Comparison of ENCODE assay signal across 8 cellular contexts in the genomic region with DNA sequence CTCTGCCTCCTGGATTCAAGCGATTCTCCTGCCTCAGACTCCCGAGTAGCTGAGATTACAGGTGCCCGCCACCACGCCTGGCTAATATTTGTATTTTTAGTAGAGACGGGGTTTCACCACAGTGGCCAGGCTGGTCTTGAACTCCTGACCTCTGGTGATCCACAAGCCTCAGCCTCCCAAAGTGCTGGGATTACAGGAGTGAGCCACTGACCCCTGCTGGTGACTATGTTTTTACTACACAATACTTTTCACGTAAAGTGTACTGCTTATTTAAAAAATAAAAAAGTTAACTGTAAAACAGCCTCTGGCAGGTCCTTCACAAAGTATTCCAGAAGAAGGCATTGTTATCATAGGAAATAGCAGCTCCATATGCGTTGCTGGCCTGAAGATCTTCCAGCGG.
DNase-seq lines count a peak whose midpoint lies in the region; ATAC-seq, FAIRE-seq and TF ChIP-seq lines count a peak whose summit lies in the region.
"Not testable (repeated sequence)": the region's sequence is repeated elsewhere in the genome, so short reads cannot be mapped to it uniquely, and the experiment has no call there.

No MANE protein-coding gene starts in this region.

- not testable (repeated sequence) for FAIRE-seq in A549 (lab: Jason Lieb, UNC); H1 (lab: Jason Lieb, UNC)

- H2BK20ac ChIP-seq in H1 (ENCODE audit: low read length), result not testable (repeated sequence)

- not testable (repeated sequence) for H4K20me1 ChIP-seq in KMS-11 (ENCODE audit: insufficient read depth); H1 (replicated peaks in 1 of 2; ENCODE audit: control insufficient read depth in 1 of 2, insufficient read depth in 2 of 2, low read length in 2 of 2); osteoblast (ENCODE audit: insufficient read depth, low read length)

- H3K4me1 ChIP-seq in A549; KMS-11 (ENCODE audit: low read depth, poor library complexity, severe bottlenecking); NT2/D1 (ENCODE audit: insufficient read depth, insufficient read length); H1 (replicated peaks in 1 of 4; ENCODE audit: control insufficient read depth in 3 of 4, insufficient read depth in 4 of 4, low read length in 3 of 4); cardiac muscle cell (ENCODE audit: low read depth); osteoblast (ENCODE audit: insufficient read depth, low read length): not testable (repeated sequence)

- H3K18ac ChIP-seq in H1 (ENCODE audit: extremely low read depth, low read length), result not testable (repeated sequence)

- not testable (repeated sequence) for H3K56ac ChIP-seq in H1 (replicated peaks; ENCODE audit: insufficient read length, low read depth, low read length)

- not testable (repeated sequence) for H3K27ac ChIP-seq in A549; KMS-11; VCaP; H1 (ENCODE audit: low read depth, low read length); cardiac muscle cell; osteoblast (ENCODE audit: low read depth, low read length)

- H3K14ac ChIP-seq in H1 (ENCODE audit: insufficient read length), result not testable (repeated sequence)

- not testable (repeated sequence) for H3K4me3 ChIP-seq in A549; KMS-11 (IDR thresholded peaks at IDR 0.05; ENCODE audit: insufficient read depth, low read depth, low read length); NT2/D1 (ENCODE audit: insufficient read length, low read depth); H1 (ENCODE audit: extremely low read depth in 1 of 4, insufficient read depth in 2 of 4, low read depth in 3 of 4, low read length in 4 of 4); cardiac muscle cell; osteoblast (ENCODE audit: insufficient read depth, low read length)

- not testable (repeated sequence) for H4K91ac ChIP-seq in H1 (replicated peaks; ENCODE audit: insufficient read length, low read length)

- not testable (repeated sequence) for H2BK15ac ChIP-seq in H1 (ENCODE audit: low read length)

- H3K36me3 ChIP-seq in KMS-11 (ENCODE audit: insufficient read depth); NT2/D1 (ENCODE audit: insufficient read depth, insufficient read length, low read length); H1 (ENCODE audit: control insufficient read depth in 2 of 4, insufficient read depth in 4 of 4, low read length in 3 of 4); cardiac muscle cell; osteoblast (ENCODE audit: insufficient read depth, low read length): not testable (repeated sequence)

- H4K8ac ChIP-seq in H1 (ENCODE audit: extremely low read depth, insufficient read depth, low read length), result not testable (repeated sequence)

- WGBS in A549 (ENCODE audit: missing lambda C conversion rate), result 95% methylated on average over 8 of the region's 8 CpGs
- WGBS in H1 (ENCODE audit: extremely low coverage in 1 of 2, insufficient coverage in 1 of 2, insufficient read length in 1 of 2, insufficient replicate concordance in 2 of 2, low coverage in 1 of 2, low lambda C conversion rate in 2 of 2, missing lambda C conversion rate in 1 of 2), 2 experiments, result 82% methylated on average over 8 of the region's 8 CpGs; no CpG with 5 or more reads in 1 of the 2 experiments

- not testable (repeated sequence) for H2AK5ac ChIP-seq in H1 (ENCODE audit: low read depth, low read length)

- POLR2A ChIA-PET in A549 (lab: Yijun Ruan, JAX); H1 (lab: Charles Lee; ENCODE audit: partially characterized antibody): not testable (repeated sequence)

- H2BK5ac ChIP-seq in H1 (ENCODE audit: low read depth, low read length), result not testable (repeated sequence)

- not testable (repeated sequence) for H2BK120ac ChIP-seq in H1 (replicated peaks; ENCODE audit: low read depth, low read length)

- H3K79me1 ChIP-seq in H1 (ENCODE audit: low read depth, low read length), result not testable (repeated sequence)

- CTCF ChIA-PET in A549 (lab: Yijun Ruan, JAX) (interaction anchor here (0.6 to 1.1 kb wide), 3 partner anchors 12 to 184 kb away, joined by 3 to 4 read pairs (median 4); no protein-coding TSS in a partner anchor), H1 (lab: Charles Lee; ENCODE audit: partially characterized antibody) (interaction anchor here (0.5 to 2.9 kb wide), 29 partner anchors 9 to 606 kb away, joined by 3 to 14 read pairs (median 4); no protein-coding TSS in a partner anchor)

- not testable (repeated sequence) for H3K4ac ChIP-seq in H1 (replicated peaks; ENCODE audit: insufficient read length, low read depth, low read length)

- TF ChIP-seq CTCF in A549 (IDR thresholded peaks at IDR 0.05), result peak; percentile 36
- TF ChIP-seq CTCF in KMS-11 (conservative IDR thresholded peaks at IDR 0.05; ENCODE audit: low read depth, low read length), result 0 out of 2 replicates have a peak, but pooled peaks have one; percentile 21
- peak; percentile 39 for TF ChIP-seq CTCF in VCaP (conservative IDR thresholded peaks at IDR 0.05)
- TF ChIP-seq CTCF in H1 (IDR thresholded peaks at IDR 0.05; ENCODE audit: control extremely low read depth in 1 of 3, insufficient read depth in 1 of 3, low read depth in 1 of 3, low read length in 3 of 3), result peak; percentile 32 to 44 (median 34); a peak in 3 of 4 replicates
- peak; percentile 12 for TF ChIP-seq CTCF in cardiac muscle cell (IDR thresholded peaks at IDR 0.05; ENCODE audit: low read depth, low read length)
- peak; percentile 36 for TF ChIP-seq CTCF in osteoblast (IDR thresholded peaks at IDR 0.05; ENCODE audit: extremely low read depth, low read depth, low read length)

- peak in 1 of 2 experiments; percentile 59; a peak in 2 of 6 replicates for ATAC-seq in A549

- H3K23ac ChIP-seq in H1 (ENCODE audit: insufficient read length), result not testable (repeated sequence)

- H3K4me2 ChIP-seq in A549; KMS-11; H1 (ENCODE audit: insufficient read depth in 1 of 2, low read depth in 2 of 2, low read length in 2 of 2); osteoblast (ENCODE audit: insufficient read depth, low read length): not testable (repeated sequence)

- DNase-seq in A549 (ENCODE audit: low read depth in 1 of 2, low spot score in 1 of 2) (peak in 1 of 2 experiments; percentile 47), ELR (ENCODE audit: low read depth) (peak; percentile 30), NT2/D1 (ENCODE audit: low read depth, low spot score) (peak; percentile 5), H1 (ENCODE audit: low read depth in 1 of 2, low spot score in 2 of 2) (peak in 1 of 2 experiments; percentile 51), cardiac muscle cell (ENCODE audit: low read depth in 1 of 2, low spot score in 1 of 2) (peak in 1 of 2 donors; percentile 16)
- not testable (repeated sequence) for DNase-seq in osteoblast (ENCODE audit: insufficient read length, low spot score, missing footprints)

- not testable (repeated sequence) for TF ChIP-seq POLR2A in A549 (IDR thresholded peaks at IDR 0.05; ENCODE audit: low read length); H1 (IDR thresholded peaks at IDR 0.05; ENCODE audit: control extremely low read depth in 1 of 2, low read depth in 2 of 2, low read length in 2 of 2)

- H4K5ac ChIP-seq in H1 (ENCODE audit: insufficient read length, low read depth, low read length), result not testable (repeated sequence)

- H3K79me2 ChIP-seq in KMS-11 (ENCODE audit: insufficient read depth, low read depth); H1 (ENCODE audit: control insufficient read depth in 1 of 2, insufficient read depth in 2 of 2, low read length in 2 of 2): not testable (repeated sequence)
- H3K79me2 ChIP-seq in osteoblast (ENCODE audit: insufficient read depth, low read length), result peaks cover 14% of the 10 kb centered on the region

- not testable (repeated sequence) for H3K9ac ChIP-seq in KMS-11; NT2/D1 (ENCODE audit: insufficient read length, low read depth); H1 (replicated peaks in 1 of 4; ENCODE audit: extremely low read depth in 1 of 4, low read depth in 3 of 4, low read length in 3 of 4)

- TF ChIP-seq EP300 in A549 (IDR thresholded peaks at IDR 0.05); H1 (IDR thresholded peaks at IDR 0.05; ENCODE audit: borderline replicate concordance in 1 of 2, low read depth in 2 of 2, low read length in 2 of 2): not testable (repeated sequence)

- not testable (repeated sequence) for H2BK12ac ChIP-seq in H1 (ENCODE audit: low read depth, low read length)

- not testable (repeated sequence) for H3K23me2 ChIP-seq in H1 (ENCODE audit: low read depth, low read length)

- H2AFZ ChIP-seq in KMS-11 (ENCODE audit: low read depth); H1 (ENCODE audit: low read length); osteoblast (ENCODE audit: low read length): not testable (repeated sequence)

- H3K9me3 ChIP-seq in A549; NT2/D1 (ENCODE audit: insufficient read depth, low read length); H1 (ENCODE audit: insufficient read depth in 2 of 2, low read depth in 1 of 2, low read length in 1 of 2); cardiac muscle cell (ENCODE audit: low read depth); osteoblast (ENCODE audit: low read depth, low read length): not testable (repeated sequence)

- TF ChIP-seq RAD21 in A549 (conservative IDR thresholded peaks at IDR 0.05 in 1 of 2, IDR thresholded peaks at IDR 0.05 in 1 of 2), result peak; percentile 32 to 51; a peak in 4 of 5 replicates
- TF ChIP-seq RAD21 in H1 (IDR thresholded peaks at IDR 0.05 in 1 of 2, conservative IDR thresholded peaks at IDR 0.05 in 1 of 2; ENCODE audit: low read depth in 2 of 2, low read length in 2 of 2), result peak; percentile 57 to 62

- not testable (repeated sequence) for H3K27me3 ChIP-seq in KMS-11 (ENCODE audit: insufficient read depth, low read depth); NT2/D1 (ENCODE audit: insufficient read depth, insufficient read length); H1 (replicated peaks in 1 of 4; ENCODE audit: control insufficient read depth in 3 of 4, extremely low read depth in 1 of 4, insufficient read depth in 3 of 4, low read length in 3 of 4); cardiac muscle cell; osteoblast (ENCODE audit: insufficient read depth, low read length)
